Comparison of ENCODE assay signal across 7 cellular contexts in the genomic region with DNA sequence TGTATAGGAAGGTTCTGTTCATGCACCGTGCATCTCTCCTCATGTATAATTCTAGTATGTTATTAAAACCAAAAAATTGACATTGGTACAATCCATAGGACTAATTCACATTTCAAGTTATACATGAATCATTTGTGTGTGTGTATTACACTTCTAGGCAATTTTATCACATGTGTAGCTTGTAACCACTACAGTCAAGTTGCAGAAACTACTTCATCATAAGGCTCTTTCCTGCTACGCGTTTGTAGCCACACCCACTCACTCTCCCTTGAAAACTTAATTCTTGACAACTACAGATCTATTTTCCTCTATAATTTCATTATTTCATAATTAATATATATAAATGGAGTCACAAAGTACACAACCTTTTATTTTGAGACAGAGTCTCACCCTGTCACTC. TPM values are rescaled to one million over a fixed set of nuclear protein-coding genes. Genes with fewer than 3 reads are reported as not detected.
DNase-seq lines count a peak whose midpoint lies in the region; ATAC-seq and TF ChIP-seq lines count a peak whose summit lies in the region.
"Not testable (repeated sequence)": the region's sequence is repeated elsewhere in the genome, so short reads cannot be mapped to it uniquely, and the experiment has no call there.

No MANE protein-coding gene starts in this region.

- H3K27ac Mint-ChIP-seq in CD8-positive, alpha-beta T cell; activated T-helper 17 cell treated with anti-CD3 and anti-CD28 coated beads, Interleukin-2, amount 50 U/mL, for 72 hours; central memory CD8-positive, alpha-beta T cell (ENCODE audit: low read depth); stimulated activated naive CD8-positive, alpha-beta T cell treated with anti-CD3 and anti-CD28 coated beads, Interleukin-15, amount 100 ng/mL, for 72 hours: not testable (repeated sequence)
- H3K27ac Mint-ChIP-seq in T-helper 2 cell treated with Interferon-gamma antibody and Interleukin-4, amounts not matched to agents 5 μg/mL and 100 μg/mL, for 36 hours: peak overlapping the region; percentile 15

- H3K9me3 ChIP-seq in CD8-positive, alpha-beta T cell (ENCODE audit: low read length); mucosa of rectum (ENCODE audit: control insufficient read depth in 2 of 2, low read length in 2 of 2): not testable (repeated sequence)

- not testable (repeated sequence) for H3K4me3 ChIP-seq in CD8-positive, alpha-beta T cell (ENCODE audit: low read depth, low read length); mucosa of rectum (ENCODE audit: low read length in 2 of 2)

- H3K27ac ChIP-seq in CD8-positive, alpha-beta T cell (ENCODE audit: low read depth, low read length): not testable (repeated sequence)
- H3K27ac ChIP-seq in mucosa of rectum (ENCODE audit: low read depth in 2 of 2, low read length in 2 of 2): peak overlapping the region; percentile 38 to 61

- not testable (repeated sequence) for H3K27me3 Mint-ChIP-seq in CD8-positive, alpha-beta T cell (ENCODE audit: low read depth); T-helper 2 cell treated with Interferon-gamma antibody and Interleukin-4, amounts not matched to agents 5 μg/mL and 100 μg/mL, for 36 hours (ENCODE audit: low read depth); activated T-helper 17 cell treated with anti-CD3 and anti-CD28 coated beads, Interleukin-2, amount 50 U/mL, for 72 hours; central memory CD8-positive, alpha-beta T cell; stimulated activated naive CD8-positive, alpha-beta T cell treated with anti-CD3 and anti-CD28 coated beads, Interleukin-15, amount 100 ng/mL, for 72 hours

- not testable (repeated sequence) for H3K36me3 ChIP-seq in CD8-positive, alpha-beta T cell (ENCODE audit: insufficient read depth, low read length); mucosa of rectum (ENCODE audit: control insufficient read depth in 2 of 2, insufficient read depth in 2 of 2, low read length in 2 of 2)

- POLR2A ChIA-PET in CD8-positive, alpha-beta T cell (lab: Charles Lee): not testable (repeated sequence)

- ATAC-seq in CD8-positive, alpha-beta T cell: peak; percentile 63
- peak; percentile 66 for ATAC-seq in activated T-helper 17 cell treated with anti-CD3 and anti-CD28 coated beads, Interleukin-2, amount 50 U/mL, for 72 hours (replicated peaks)
- peak; percentile 10 for ATAC-seq in central memory CD8-positive, alpha-beta T cell (replicated peaks; ENCODE audit: extremely low read depth, poor library complexity, severe bottlenecking)
- ATAC-seq in left colon: peak; percentile 59
- peak; percentile 52 for ATAC-seq in stimulated activated naive CD8-positive, alpha-beta T cell treated with anti-CD3 and anti-CD28 coated beads, Interleukin-15, amount 100 ng/mL, for 72 hours

- peaks cover 51% of the 10 kb centered on the region for H3K4me1 Mint-ChIP-seq in CD8-positive, alpha-beta T cell (ENCODE audit: low read depth)
- H3K4me1 Mint-ChIP-seq in T-helper 2 cell treated with Interferon-gamma antibody and Interleukin-4, amounts not matched to agents 5 μg/mL and 100 μg/mL, for 36 hours (ENCODE audit: low read depth): peaks cover 19% of the 10 kb centered on the region
- H3K4me1 Mint-ChIP-seq in activated T-helper 17 cell treated with anti-CD3 and anti-CD28 coated beads, Interleukin-2, amount 50 U/mL, for 72 hours: peaks cover 12% of the 10 kb centered on the region
- peaks cover 43% of the 10 kb centered on the region for H3K4me1 Mint-ChIP-seq in central memory CD8-positive, alpha-beta T cell
- H3K4me1 Mint-ChIP-seq in stimulated activated naive CD8-positive, alpha-beta T cell treated with anti-CD3 and anti-CD28 coated beads, Interleukin-15, amount 100 ng/mL, for 72 hours: peaks cover 40% of the 10 kb centered on the region

- not testable (repeated sequence) for H3K27me3 ChIP-seq in CD8-positive, alpha-beta T cell (ENCODE audit: insufficient read depth, low read length); mucosa of rectum (ENCODE audit: control insufficient read depth in 2 of 2, insufficient read depth in 2 of 2, low read length in 2 of 2)

- not testable (repeated sequence) for H3K9ac ChIP-seq in mucosa of rectum (ENCODE audit: low read depth in 1 of 2, low read length in 2 of 2)

- H3K9me3 Mint-ChIP-seq in CD8-positive, alpha-beta T cell; T-helper 2 cell treated with Interferon-gamma antibody and Interleukin-4, amounts not matched to agents 5 μg/mL and 100 μg/mL, for 36 hours; activated T-helper 17 cell treated with anti-CD3 and anti-CD28 coated beads, Interleukin-2, amount 50 U/mL, for 72 hours; central memory CD8-positive, alpha-beta T cell; stimulated activated naive CD8-positive, alpha-beta T cell treated with anti-CD3 and anti-CD28 coated beads, Interleukin-15, amount 100 ng/mL, for 72 hours: not testable (repeated sequence)

- H3K4me3 Mint-ChIP-seq in CD8-positive, alpha-beta T cell; T-helper 2 cell treated with Interferon-gamma antibody and Interleukin-4, amounts not matched to agents 5 μg/mL and 100 μg/mL, for 36 hours; activated T-helper 17 cell treated with anti-CD3 and anti-CD28 coated beads, Interleukin-2, amount 50 U/mL, for 72 hours; central memory CD8-positive, alpha-beta T cell; stimulated activated naive CD8-positive, alpha-beta T cell treated with anti-CD3 and anti-CD28 coated beads, Interleukin-15, amount 100 ng/mL, for 72 hours: not testable (repeated sequence)

- DNase-seq in CD8-positive, alpha-beta T cell; T-helper 2 cell treated with Interferon-gamma antibody and Interleukin-4, amounts not matched to agents 5 μg/mL and 100 μg/mL, for 36 hours (ENCODE audit: low spot score); central memory CD8-positive, alpha-beta T cell (ENCODE audit: low spot score in 2 of 2); left colon; stimulated activated naive CD8-positive, alpha-beta T cell treated with anti-CD3 and anti-CD28 coated beads, Interleukin-15, amount 100 ng/mL, for 72 hours: not testable (repeated sequence)

- H3K36me3 Mint-ChIP-seq in CD8-positive, alpha-beta T cell; T-helper 2 cell treated with Interferon-gamma antibody and Interleukin-4, amounts not matched to agents 5 μg/mL and 100 μg/mL, for 36 hours (ENCODE audit: low read depth); central memory CD8-positive, alpha-beta T cell (ENCODE audit: insufficient read depth): not testable (repeated sequence)
- H3K36me3 Mint-ChIP-seq in activated T-helper 17 cell treated with anti-CD3 and anti-CD28 coated beads, Interleukin-2, amount 50 U/mL, for 72 hours (ENCODE audit: low read depth): peaks cover 24% of the 10 kb centered on the region

- TF ChIP-seq CTCF in CD8-positive, alpha-beta T cell (IDR thresholded peaks at IDR 0.05): not testable (repeated sequence)

- CTCF ChIA-PET in CD8-positive, alpha-beta T cell (lab: Charles Lee): not testable (repeated sequence)

- intact Hi-C loops in CD8-positive, alpha-beta T cell (cut with DNase I, micrococcal nuclease); left colon (cut with DNase I, micrococcal nuclease): not testable (repeated sequence)

- peaks cover 19% of the 10 kb centered on the region for H3K4me1 ChIP-seq in CD8-positive, alpha-beta T cell (ENCODE audit: insufficient read depth, low read length)
- peaks cover 0 to 19% of the 10 kb centered on the region in 2 donors for H3K4me1 ChIP-seq in mucosa of rectum (ENCODE audit: control insufficient read depth in 2 of 2, insufficient read depth in 2 of 2, low read length in 2 of 2)

RNA-seq across cellular contexts. Expression of a gene that starts 32.4 kb away (rescaled TPM):
- total RNA-seq in CD8-positive, alpha-beta T cell: 100 to 1,000 TPM in 1 of 2 experiments, 10 to 100 TPM in 1; 91.1 to 101 TPM
- 10 to 100 TPM; 42.5 to 43.9 TPM for total RNA-seq in activated T-helper 17 cell treated with anti-CD3 and anti-CD28 coated beads, Interleukin-2, amount 50 U/mL, for 72 hours
- 10 to 100 TPM; 40.5 to 51.6 TPM for total RNA-seq in left colon

Comparison
In these comparisons a context has a peak if more than half of its experiments do, and no peak if none do; other contexts are left out.
1. ATAC-seq: peak in every context shown above with its lines; median percentile 66 in activated T-helper 17 cell treated with anti-CD3 and anti-CD28 coated beads, Interleukin-2, amount 50 U/mL, for 72 hours; 63 in CD8-positive, alpha-beta T cell; 59 in left colon; 52 in stimulated activated naive CD8-positive, alpha-beta T cell treated with anti-CD3 and anti-CD28 coated beads, Interleukin-15, amount 100 ng/mL, for 72 hours; 10 in central memory CD8-positive, alpha-beta T cell.